Comparison of ENCODE assay signal across 17 cellular contexts in genomic region chr7:15765753-15766152, GRCh38.
"Had no signal": no experiment of that assay in that cellular context is flagged by ENCODE, and none has a peak within 500 bp of the region (broad histone marks: within the 10 kb centered on the region; RNA-seq: fewer than 3 reads in every experiment).

No MANE protein-coding gene starts in this region.

- H3K27ac ChIP-seq: brain microvascular endothelial cell, colonic mucosa, lower lobe of right lung, SJSA1, spleen, tibial artery had no signal

- H3K9me3 ChIP-seq: colonic mucosa, lower lobe of right lung, sigmoid colon, SJSA1, tibial artery had no signal

- ATAC-seq: activated T-cell treated with anti-CD3 and anti-CD28 coated beads, Interleukin-2, amount 50 U/mL, for 72 hours; esophagus mucosa; lower lobe of right lung; stimulated activated naive B cell treated with anti-CD40 and anti-IgM and Interleukin-4, amounts not matched to agents 10 μg/mL and 1 μg/mL and 100 μg/mL, for 72 hours had no signal

- H3K4me3 ChIP-seq: colonic mucosa, lower lobe of right lung, sigmoid colon, SJSA1, spleen, tibial artery had no signal

- H3K36me3 ChIP-seq: brain microvascular endothelial cell, colonic mucosa, lower lobe of right lung, sigmoid colon, SJSA1, spleen, tibial artery had no signal

- H3K4me1 ChIP-seq: colonic mucosa, lower lobe of right lung, SJSA1, spleen, tibial artery had no signal

- DNase-seq: activated CD4-positive, CD25-positive, alpha-beta regulatory T cell treated with anti-CD3 and anti-CD28 coated beads, Interleukin-2, amount 50 U/mL, for 72 hours; activated CD8-positive, alpha-beta memory T cell treated with anti-CD3 and anti-CD28 coated beads for 24 hours; activated effector memory CD4-positive, alpha-beta T cell treated with anti-CD3 and anti-CD28 coated beads, Interleukin-2, amount 50 U/mL, for 16 hours; activated naive CD4-positive, alpha-beta T cell treated with anti-CD3 and anti-CD28 coated beads, Interleukin-2, amount 50 U/mL, for 16 hours; activated T-cell treated with anti-CD3 and anti-CD28 coated beads, Interleukin-2, amount 50 U/mL, for 72 hours; aorta; brain microvascular endothelial cell; colonic mucosa; kidney glomerular epithelial cell; lower lobe of right lung; sigmoid colon; spleen; stimulated activated naive B cell treated with anti-CD40 and anti-IgM and Interleukin-4, amounts not matched to agents 10 μg/mL and 1 μg/mL and 100 μg/mL, for 72 hours; substantia nigra; tibial artery had no signal

- H3K27me3 ChIP-seq: brain microvascular endothelial cell, colonic mucosa, sigmoid colon, SJSA1, spleen, tibial artery had no signal
